Comparison of ENCODE assay signal across 1 cellular context in genomic region chr10:132582795-132583194, GRCh38.
TF ChIP-seq lines count a peak whose summit lies in the region.

No MANE protein-coding gene starts in this region.

TF ChIP-seq in neural cell, 6 proteins besides CTCF, POLR2A, EP300 and RAD21 (continued from another document):
- TF ChIP-seq REST (IDR thresholded peaks at IDR 0.05; ENCODE audit: borderline replicate concordance) (no peak), POLR2AphosphoS5 (IDR thresholded peaks at IDR 0.05) (peak; percentile 37)
